Comparison of ENCODE assay signal across 8 cellular contexts in the genomic region with DNA sequence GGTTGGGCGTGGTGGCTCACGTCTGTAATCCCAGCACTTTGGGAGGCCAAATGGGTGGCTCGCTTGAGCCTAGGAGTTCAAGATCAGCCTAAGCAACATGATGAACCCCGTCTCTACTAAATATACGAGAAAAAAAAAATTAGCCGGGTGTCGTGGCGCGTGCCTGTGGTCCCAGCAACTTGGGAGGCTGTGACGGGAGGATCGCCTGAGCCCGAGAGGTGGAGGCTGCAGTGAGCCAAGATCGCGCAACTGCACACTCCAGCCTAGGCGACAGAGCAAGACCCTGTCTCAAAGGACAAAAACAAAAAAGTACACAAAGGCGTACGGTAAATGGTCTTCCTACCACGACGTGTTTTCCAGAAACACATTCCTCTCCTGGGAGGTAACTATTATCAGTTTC. TPM values are rescaled to one million over a fixed set of nuclear protein-coding genes. Genes with fewer than 3 reads are reported as not detected.
DNase-seq lines count a peak whose midpoint lies in the region; ATAC-seq and TF ChIP-seq lines count a peak whose summit lies in the region.

No MANE protein-coding gene starts in this region.

- H3K4me3 Mint-ChIP-seq in chondrocyte (ENCODE audit: unreplicated experiment) (peak overlapping the region; percentile 91), natural killer cell (peak overlapping the region; percentile 99)

- ATAC-seq in natural killer cell, result no peak

- peaks cover 8% of the 10 kb centered on the region for H3K27me3 Mint-ChIP-seq in chondrocyte (ENCODE audit: low read depth)
- H3K27me3 Mint-ChIP-seq in natural killer cell (ENCODE audit: low read depth in 2 of 2), result peaks cover 9 to 16% of the 10 kb centered on the region in 2 donors

- CTCF ChIA-PET in AG04449 (lab: Yijun Ruan, JAX), result interaction anchor here (1.3 kb wide), 1 partner anchor 21 kb away, joined by 5 read pairs; no protein-coding TSS in a partner anchor

- H3K36me3 Mint-ChIP-seq in chondrocyte (ENCODE audit: low read depth) (peaks cover 7% of the 10 kb centered on the region), natural killer cell (no peaks in the 10 kb centered on the region)

- intact Hi-C loops in natural killer cell (cut with micrococcal nuclease), result loop anchor here (1.0 kb wide), 1 partner anchor 132 kb away; a partner anchor contains a TSS

- POLR2A ChIA-PET in AG04449 (lab: Yijun Ruan, JAX), result no interaction called here

- H3K27ac Mint-ChIP-seq in chondrocyte (ENCODE audit: unreplicated experiment) (peak overlapping the region; percentile 97), natural killer cell (peak overlapping the region; percentile 97 to 99)

- DNase-seq in AG04449 (ENCODE audit: low read depth, low spot score) (no peak), chondrocyte (ENCODE audit: low spot score) (no peak), natural killer cell (no peak), NCI-H2227 (lab: John Stamatoyannopoulos, UW; ENCODE audit: unreplicated experiment) (no peak), retina (no peak), NCI-H187 (lab: John Stamatoyannopoulos, UW) (no peak)
- DNase-seq in Jurkat, Clone E6-1 (ENCODE audit: low read depth, low spot score), result no peak
- no peak for DNase-seq in stimulated activated CD4-positive, alpha-beta T cell treated with anti-CD3 and anti-CD28 coated beads, Interleukin-4, amount 100 ng/mL, for 1 hour

- TF ChIP-seq CTCF in AG04449 (IDR thresholded peaks at IDR 0.05; ENCODE audit: insufficient read depth, low read length, missing control alignments) (no peak), chondrocyte (IDR thresholded peaks at IDR 0.05) (no peak), natural killer cell (IDR thresholded peaks at IDR 0.05) (no peak)

- peaks cover 24% of the 10 kb centered on the region for H3K4me1 Mint-ChIP-seq in chondrocyte (ENCODE audit: low read depth)
- peaks cover 22 to 26% of the 10 kb centered on the region in 2 donors for H3K4me1 Mint-ChIP-seq in natural killer cell

- no peaks in the 10 kb centered on the region for H3K9me3 Mint-ChIP-seq in chondrocyte (ENCODE audit: low read depth)
- no peaks in the 10 kb centered on the region for H3K9me3 Mint-ChIP-seq in natural killer cell

- peak overlapping the region; percentile 93 for H3K4me3 ChIP-seq in AG04449 (ENCODE audit: low read depth, low read length)
- peak overlapping the region; percentile 90 for H3K4me3 ChIP-seq in Jurkat, Clone E6-1 (ENCODE audit: low read length)

RNA-seq across cellular contexts. Expression of a gene that starts 0.5 kb away (rescaled TPM):
- 10.2 TPM for polyA plus RNA-seq in Jurkat, Clone E6-1 (2012; ENCODE audit: insufficient read depth, insufficient read length)
- 19.1 to 27.7 TPM (median 19.4 TPM) in 3 replicates for total RNA-seq in chondrocyte
- total RNA-seq in natural killer cell, result 10 to 100 TPM; 45.1 to 46.2 (median 45.8) TPM
